ENCODE assay signal across 21 cellular contexts in the genomic region with DNA sequence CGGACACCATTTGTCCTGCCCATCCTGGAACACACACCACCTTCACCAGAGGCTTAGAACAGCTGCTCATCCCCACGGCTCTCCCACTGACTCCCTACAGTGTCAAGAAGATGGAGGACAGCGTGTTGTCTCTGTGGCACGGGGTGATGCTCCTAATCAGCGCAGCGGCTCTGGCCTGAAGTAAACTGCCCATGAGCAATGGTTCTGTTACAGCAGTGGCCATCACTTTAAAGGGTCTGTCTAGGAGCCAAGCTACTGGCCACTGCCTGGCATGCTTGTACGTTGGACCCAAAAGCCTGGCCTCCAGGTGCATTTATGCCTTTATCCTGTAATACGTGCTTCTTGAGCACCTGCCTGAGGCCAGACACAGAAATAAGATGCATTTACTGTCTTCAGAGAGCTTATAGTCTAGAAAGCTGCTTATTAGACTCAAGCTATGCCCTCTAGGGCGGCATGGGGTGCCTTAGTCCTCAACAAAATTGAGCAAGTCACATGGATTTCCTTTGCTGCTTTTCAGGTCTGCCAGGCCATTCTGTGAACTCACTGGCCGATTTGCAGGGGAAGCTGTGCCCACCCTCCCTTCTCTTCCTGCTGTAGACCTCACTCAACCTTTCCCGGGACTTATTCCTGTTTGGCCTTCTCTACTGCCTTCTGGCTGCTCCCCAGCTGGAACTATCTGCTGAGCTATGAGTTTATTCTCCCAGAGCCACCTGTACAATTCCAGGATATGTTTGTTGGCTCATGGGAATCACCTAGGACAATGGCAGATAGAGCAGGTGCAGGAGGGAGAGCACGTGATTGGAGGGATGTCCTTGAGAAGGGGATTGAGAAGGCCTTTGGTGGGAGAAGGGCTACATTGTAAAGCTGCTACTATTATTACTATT. TPM values are rescaled to one million over a fixed set of nuclear protein-coding genes. Genes with fewer than 3 reads are reported as not detected.
A peak's percentile ranks its signal among the peaks of the same experiment; 100 is the strongest.
DNase-seq lines count a peak whose midpoint lies in the region; ATAC-seq, FAIRE-seq and TF ChIP-seq lines count a peak whose summit lies in the region.
"Had no signal": no experiment of that assay in that cellular context is flagged by ENCODE, and none has a peak within 500 bp of the region (broad histone marks: within the 10 kb centered on the region; RNA-seq: fewer than 3 reads in every experiment).

No MANE protein-coding gene starts in this region.

- DNase-seq in DMS53 (lab: John Stamatoyannopoulos, UW) (peak; percentile 23), DMS53 treated with DMSO at 0.1 percent for 48 hours (lab: John Stamatoyannopoulos, UW; ENCODE audit: unreplicated experiment) (no peak), A549 (ENCODE audit: low read depth in 1 of 2, low spot score in 1 of 2) (no peak), RPMI8226 (peak; percentile 0), islet precursor cell (peak; percentile 32), GOT3 (lab: John Stamatoyannopoulos, UW) (no peak), amniotic stem cell (lab: John Stamatoyannopoulos, UW) (no peak)
- DNase-seq: DMS153, GDM1, MM.1S, NCI-H1694 treated with DMSO at 0.1 percent for 48 hours, NCI-H2081 treated with DMSO at 0.1 percent for 48 hours, NCI-H524 treated with DMSO at 0.1 percent for 48 hours, NCI-H774, SHP77 had no signal

- POLR2A ChIA-PET in A549 (lab: Yijun Ruan, JAX) = no interaction called here

- no peak for TF ChIP-seq EP300 in A549 (IDR thresholded peaks at IDR 0.05)

- no peak overlapping the region for H3K4me3 ChIP-seq in A549

- no peak overlapping the region for H3K27ac ChIP-seq in A549
- H3K27ac ChIP-seq: 22Rv1, KMS-11, RWPE1 had no signal

- TF ChIP-seq CTCF in A549 (IDR thresholded peaks at IDR 0.05) = no peak

- peaks cover 10% of the 10 kb centered on the region; the same call in 2 of the 3 replicates for H3K9me3 ChIP-seq in A549

- FAIRE-seq in A549 (lab: Jason Lieb, UNC) = no peak
- FAIRE-seq: GM12891 had no signal

- H3K4me1 ChIP-seq in A549 = no peaks in the 10 kb centered on the region

- no peak for ATAC-seq in A549
- no peak for ATAC-seq in HG03565 (IDR thresholded peaks at IDR 0.05; ENCODE audit: unreplicated experiment)
- ATAC-seq: HCT116 had no signal

- CTCF ChIA-PET in A549 (lab: Yijun Ruan, JAX) = interaction anchor here (0.7 to 20.2 kb wide), 12 partner anchors 9 to 775 kb away, joined by 3 to 361 read pairs (median 4); no protein-coding TSS in a partner anchor

- WGBS in A549 (ENCODE audit: missing lambda C conversion rate) = 28% methylated on average over 12 of the region's 12 CpGs

- TF ChIP-seq POLR2A in A549 (IDR thresholded peaks at IDR 0.05; ENCODE audit: low read length) = no peak

- H3K4me2 ChIP-seq in A549 = no peak overlapping the region
- H3K4me2 ChIP-seq: KMS-11 had no signal

- TF ChIP-seq RAD21 in A549 (conservative IDR thresholded peaks at IDR 0.05 in 1 of 2, IDR thresholded peaks at IDR 0.05 in 1 of 2) = no peak

TF ChIP-seq in A549, 52 proteins besides CTCF, POLR2A, EP300 and RAD21:
- no peak for TF ChIP-seq JUNB (IDR thresholded peaks at IDR 0.05)
- TF ChIP-seq MAFK (IDR thresholded peaks at IDR 0.05; ENCODE audit: partially characterized antibody) = peak; percentile 6

RNA-seq across cellular contexts. Expression of gene STARD5, which starts 51.9 kb away (rescaled TPM):
- polyA plus RNA-seq in A549 (2011; rRNA removed) (2.8 TPM in 2 replicates), A549 (2017; fragmentation: RNase III; extraction: RNeasy Plus Mini Kit Qiagen cat#74134 plus additional on column Dnase treatment) (2.1 TPM in 3 replicates)
- polyA plus RNA-seq in A549 (2012; cell fraction: cytosol; rRNA removed) = 3.7 and 3.8 TPM in 2 replicates
- polyA plus RNA-seq in A549 (2012; cell fraction: nucleus; rRNA removed) = 5.1 and 5.8 TPM in 2 replicates
- polyA minus RNA-seq in A549 (2011; rRNA and poly(A)+ RNA removed) = 2.5 and 6.3 TPM in 2 replicates

Comparison
In these comparisons a context has a peak if more than half of its experiments do, and no peak if none do; other contexts are left out.
1. DNase-seq: peak in DMS53 (single experiment), RPMI8226 (single experiment) and islet precursor cell (single experiment); none in DMS53 treated with DMSO at 0.1 percent for 48 hours (single experiment), A549 (0 of 2), GOT3 (single experiment) and amniotic stem cell (single experiment).